31 cellular contexts compared by ENCODE assay signal in genomic region chr17:19805006-19805405, GRCh38. TPM values are rescaled to one million over a fixed set of nuclear protein-coding genes. Genes with fewer than 3 reads are reported as not detected.
DNase-seq lines count a peak whose midpoint lies in the region; FAIRE-seq and TF ChIP-seq lines count a peak whose summit lies in the region.
"Had no signal": no experiment of that assay in that cellular context is flagged by ENCODE, and none has a peak within 500 bp of the region (broad histone marks: within the 10 kb centered on the region; RNA-seq: fewer than 3 reads in every experiment).

No MANE protein-coding gene starts in this region.

- H3K9me3 ChIP-seq in AG04450 (ENCODE audit: control insufficient read depth, insufficient read depth, low read length) = no peaks in the 10 kb centered on the region
- H3K9me3 ChIP-seq: thyroid gland had no signal

- H3K27me3 Mint-ChIP-seq in nephron (ENCODE audit: low read depth) = no peaks in the 10 kb centered on the region
- H3K27me3 Mint-ChIP-seq: activated naive CD8-positive, alpha-beta T cell treated with anti-CD3 and anti-CD28 coated beads for 36 hours; IgD-negative memory B cell; stimulated activated naive CD8-positive, alpha-beta T cell treated with anti-CD3 and anti-CD28 coated beads, Interleukin-15, amount 100 ng/mL, for 72 hours had no signal

- CTCF ChIA-PET in AG04450 (lab: Charles Lee) = interaction anchor here (1.0 to 1.3 kb wide), 2 partner anchors 25 to 43 kb away, joined by 3 to 4 read pairs; no protein-coding TSS in a partner anchor

- peak overlapping the region; percentile 14 to 32 (median 19) for H3K27ac Mint-ChIP-seq in nephron
- H3K27ac Mint-ChIP-seq: activated CD8-positive, alpha-beta T cell treated with anti-CD3 and anti-CD28 coated beads, Interleukin-2, amount 10 ng/mL, durations not matched to agents 7 days and 5 days; activated naive CD8-positive, alpha-beta T cell treated with anti-CD3 and anti-CD28 coated beads for 36 hours; CD14-positive monocyte; IgD-negative memory B cell; stimulated activated naive CD8-positive, alpha-beta T cell treated with anti-CD3 and anti-CD28 coated beads, Interleukin-15, amount 100 ng/mL, for 72 hours had no signal

- H3K4me3 Mint-ChIP-seq in nephron = no peak overlapping the region
- H3K4me3 Mint-ChIP-seq: activated CD8-positive, alpha-beta T cell treated with anti-CD3 and anti-CD28 coated beads, Interleukin-2, amount 10 ng/mL, durations not matched to agents 7 days and 5 days; activated naive CD8-positive, alpha-beta T cell treated with anti-CD3 and anti-CD28 coated beads for 36 hours; CD14-positive monocyte; IgD-negative memory B cell; neural crest cell; stimulated activated naive CD8-positive, alpha-beta T cell treated with anti-CD3 and anti-CD28 coated beads, Interleukin-15, amount 100 ng/mL, for 72 hours had no signal

- POLR2A ChIA-PET in AG04450 (lab: Yijun Ruan, JAX) = interaction anchor here (0.5 kb wide), 1 partner anchor 94 kb away, joined by 4 read pairs; no protein-coding TSS in a partner anchor

- H3K27ac ChIP-seq in AG04450 (ENCODE audit: low read depth, low read length) = no peak overlapping the region
- H3K27ac ChIP-seq: foreskin keratinocyte, thyroid gland had no signal

- H3K4me1 Mint-ChIP-seq in nephron = peaks cover 4% of the 10 kb centered on the region
- H3K4me1 Mint-ChIP-seq: CD14-positive monocyte, IgD-negative memory B cell, neural crest cell had no signal

- TF ChIP-seq CTCF in AG04450 (IDR thresholded peaks at IDR 0.05; ENCODE audit: low read depth, low read length) = no peak
- no peak for TF ChIP-seq CTCF in nephron (IDR thresholded peaks at IDR 0.05; ENCODE audit: unreplicated experiment in 3 of 3)

- no peak for FAIRE-seq in HTR-8/SVneo (lab: Jason Lieb, UNC)
- FAIRE-seq: GM12891 had no signal

- DNase-seq in AG04450 (ENCODE audit: low read depth, low spot score) (peak; percentile 15), GM04504 (ENCODE audit: low read depth) (peak; percentile 20), fibroblast of gingiva (ENCODE audit: low read depth) (peak; percentile 79), occipital lobe (lab: John Stamatoyannopoulos, UW) (no peak), midbrain (lab: John Stamatoyannopoulos, UW) (no peak), HTR-8/SVneo (ENCODE audit: insufficient read length, low spot score) (no peak), glomerular visceral epithelial cell (ENCODE audit: extremely low spot score) (no peak)
- DNase-seq: activated CD8-positive, alpha-beta T cell treated with anti-CD3 and anti-CD28 coated beads, Interleukin-2, amount 10 ng/mL, durations not matched to agents 7 days and 5 days; activated effector memory CD4-positive, alpha-beta T cell treated with Interleukin-2 at 50 U/mL for 16 hours; activated naive CD8-positive, alpha-beta T cell treated with anti-CD3 and anti-CD28 coated beads for 36 hours; activated T-cell treated with anti-CD3 and anti-CD28 coated beads for 4 hours; Calu3; central memory CD4-positive, alpha-beta T cell; dermis blood vessel endothelial cell; DND-41; foreskin keratinocyte; GOT3; mammary epithelial cell; NCI-H1048; NCI-H1694 treated with DMSO at 0.1 percent for 48 hours; NCI-H2171 treated with DMSO at 0.1 percent for 48 hours; NCI-H524; stimulated activated naive CD8-positive, alpha-beta T cell treated with anti-CD3 and anti-CD28 coated beads, Interleukin-15, amount 100 ng/mL, for 72 hours; thyroid gland had no signal

- H3K9me3 Mint-ChIP-seq in nephron = peaks cover 4% of the 10 kb centered on the region
- H3K9me3 Mint-ChIP-seq: activated naive CD8-positive, alpha-beta T cell treated with anti-CD3 and anti-CD28 coated beads for 36 hours; IgD-negative memory B cell; neural crest cell; stimulated activated naive CD8-positive, alpha-beta T cell treated with anti-CD3 and anti-CD28 coated beads, Interleukin-15, amount 100 ng/mL, for 72 hours had no signal

- no peak overlapping the region for H3K4me3 ChIP-seq in AG04450 (ENCODE audit: low read depth, low read length)
- H3K4me3 ChIP-seq: thyroid gland had no signal

- H3K27me3 ChIP-seq in AG04450 (ENCODE audit: control insufficient read depth, insufficient read depth, low read length) = no peaks in the 10 kb centered on the region
- H3K27me3 ChIP-seq: foreskin keratinocyte, thyroid gland had no signal

- peaks cover 83% of the 10 kb centered on the region for H3K36me3 Mint-ChIP-seq in nephron (ENCODE audit: low read depth)

RNA-seq across cellular contexts. Expression of gene ALDH3A1, which starts 56.9 kb away (rescaled TPM):
- polyA plus RNA-seq in AG04450 (2011; rRNA removed) = 0.14 and 1.7 TPM in 2 replicates
- polyA minus RNA-seq in AG04450 (2011; rRNA and poly(A)+ RNA removed) = 0.30 TPM in 1 of 2 replicates, not detected in the other
- 0.31 TPM for total RNA-seq in occipital lobe
- total RNA-seq: A673; activated CD8-positive, alpha-beta T cell treated with anti-CD3 and anti-CD28 coated beads, Interleukin-2, amount 10 ng/mL, durations not matched to agents 7 days and 5 days; neural crest cell; T-helper 2 cell treated with Interferon-gamma antibody and Interleukin-4, amounts not matched to agents 100 ng/mL and 5 ng/mL, for 36 hours had no signal
- polyA plus RNA-seq: CD14-positive monocyte, IgD-negative memory B cell had no signal

Comparison
In these comparisons a context has a peak if more than half of its experiments do, and no peak if none do; other contexts are left out.
1. DNase-seq: peak in AG04450 (single experiment), GM04504 (single experiment) and fibroblast of gingiva (single experiment); none in occipital lobe (single experiment), midbrain (single experiment), HTR-8/SVneo (single experiment) and glomerular visceral epithelial cell (single experiment).